In genomic region chr11:116928102-116928777, GRCh38 we compare ENCODE assay signal across 8 cellular contexts.
DNase-seq lines count a peak whose midpoint lies in the region; ATAC-seq, FAIRE-seq and TF ChIP-seq lines count a peak whose summit lies in the region.

No MANE protein-coding gene starts in this region.

- no peak for TF ChIP-seq RAD21 in GM12878 (IDR thresholded peaks at IDR 0.05; ENCODE audit: insufficient read depth, low read depth, low read length)

- BruUV-seq in GM12878 (replicated peaks; lab: Mats Ljungman, UMichigan): no TSS peak

- no peak overlapping the region for H3K4me3 ChIP-seq in GM12865 (ENCODE audit: low read depth, low read length)
- H3K4me3 ChIP-seq in GM12878: no peak overlapping the region
- no peak overlapping the region for H3K4me3 ChIP-seq in aorta (ENCODE audit: low read length in 2 of 2)

- DNase-seq in GM12865 (ENCODE audit: low read depth) (peak; percentile 68), GM12878 (ENCODE audit: low read depth, low spot score) (peak; percentile 56), aorta (no peak), T-helper 9 cell (no peak), NCI-H510A (lab: John Stamatoyannopoulos, UW) (no peak), NCI-H446 (lab: John Stamatoyannopoulos, UW) (no peak)

- WGBS in GM12878 (ENCODE audit: insufficient coverage, insufficient replicate concordance, low lambda C conversion rate, missing lambda C conversion rate): 0% methylated on average over 1 of the region's 1 CpG
- 96 to 99% methylated on average over 1 of the region's 1 CpG for WGBS in aorta, 2 donors

- no peak for TF ChIP-seq POLR2A in GM12878 (IDR thresholded peaks at IDR 0.05; ENCODE audit: low read depth, low read length)

- ATAC-seq in GM21360 (IDR thresholded peaks at IDR 0.05; ENCODE audit: unreplicated experiment) (peak; percentile 77), HG03571 (IDR thresholded peaks at IDR 0.05; ENCODE audit: unreplicated experiment) (peak; percentile 60), GM12878 (peak; percentile 95), aorta (ENCODE audit: low FRiP score) (no peak)

- peak; percentile 52 to 61; a peak in 3 of 4 replicates for TF ChIP-seq EP300 in GM12878 (IDR thresholded peaks at IDR 0.05; ENCODE audit: borderline replicate concordance in 1 of 2, control insufficient read depth in 1 of 2, low read depth in 2 of 2, low read length in 2 of 2)

- POLR2A ChIA-PET in GM12878 (lab: Charles Lee): no interaction called here

- H3K9ac ChIP-seq in GM12878 (ENCODE audit: control insufficient read depth, insufficient read depth, low read length): no peak overlapping the region

- RAD21 ChIA-PET in GM12878 (lab: Charles Lee; ENCODE audit: unreplicated experiment): interaction anchor here (0.9 to 2.6 kb wide), 6 partner anchors 58 to 170 kb away, joined by 3 to 15 read pairs (median 8); partner anchors contain the start of gene SIK3

- intact Hi-C loops in GM12878 (cut with micrococcal nuclease; ENCODE audit: unreplicated experiment): loop anchor here (5.0 kb wide), 1 partner anchor 169 kb away; the partner anchor contains the start of gene SIK3
- intact Hi-C loops in aorta (cut with DNase I): no loop called here

- CTCF ChIA-PET in GM12878 (lab: Yijun Ruan, JAX): interaction anchor here (1.0 to 1.9 kb wide), 6 partner anchors 25 to 177 kb away, joined by 3 to 9 read pairs (median 4); no protein-coding TSS in a partner anchor

- H3K27me3 ChIP-seq in GM12878 (replicated peaks in 1 of 2; ENCODE audit: control insufficient read depth in 2 of 2, insufficient read depth in 2 of 2, low read length in 1 of 2) (no peaks in the 10 kb centered on the region), aorta (ENCODE audit: control insufficient read depth in 1 of 2, insufficient read depth in 2 of 2, low read length in 1 of 2) (no peaks in the 10 kb centered on the region)

- H3K9me3 ChIP-seq in GM12878 (replicated peaks; ENCODE audit: control insufficient read depth, insufficient read depth, low read length) (no peaks in the 10 kb centered on the region), aorta (ENCODE audit: control insufficient read depth, low read length) (no peaks in the 10 kb centered on the region)

- H3K27ac ChIP-seq in GM12878 (ENCODE audit: control insufficient read depth, insufficient read depth) (peak overlapping the region; percentile 26; the same call in 1 of the 2 replicates), aorta (ENCODE audit: low read depth in 1 of 2, low read length in 2 of 2) (no peak overlapping the region)

- H3K4me1 ChIP-seq in GM12878 (ENCODE audit: control insufficient read depth, insufficient read depth, low read length) (peaks cover 64% of the 10 kb centered on the region), aorta (ENCODE audit: control insufficient read depth in 1 of 2, insufficient read depth in 2 of 2, low read length in 2 of 2) (no peaks in the 10 kb centered on the region)

- FAIRE-seq in GM12878 (lab: Jason Lieb, UNC): no peak

- TF ChIP-seq CTCF in GM12865 (IDR thresholded peaks at IDR 0.05; ENCODE audit: insufficient read depth, low read depth, low read length, missing control alignments) (no peak), GM12878 (IDR thresholded peaks at IDR 0.05 in 2 of 3, conservative IDR thresholded peaks at IDR 0.05 in 1 of 3; ENCODE audit: control insufficient read depth in 2 of 3, extremely low read depth in 1 of 3, insufficient read depth in 1 of 3, low read depth in 3 of 3, low read length in 3 of 3) (no peak)

- H4K20me1 ChIP-seq in GM12878 (ENCODE audit: control insufficient read depth, insufficient read depth): no peaks in the 10 kb centered on the region

- H3K36me3 ChIP-seq in GM12878 (ENCODE audit: control insufficient read depth in 2 of 2, insufficient read depth in 2 of 2, low read length in 1 of 2) (peaks cover 3 to 14% of the 10 kb centered on the region in 2 experiments; a peak in 2 of 4 replicates), aorta (ENCODE audit: control insufficient read depth in 1 of 2, insufficient read depth in 2 of 2, low read length in 1 of 2) (peaks cover 0 to 4% of the 10 kb centered on the region in 2 donors)

- no peak overlapping the region for H2AFZ ChIP-seq in GM12878 (ENCODE audit: control insufficient read depth, low read depth, low read length)

- peak overlapping the region; percentile 57 for H3K4me2 ChIP-seq in GM12878 (ENCODE audit: control insufficient read depth, insufficient read depth)

- H3K79me2 ChIP-seq in GM12878 (ENCODE audit: control insufficient read depth, insufficient read depth, low read length): no peaks in the 10 kb centered on the region; the same call in none of the 2 replicates

- in situ Hi-C loops in GM12878 (cut with MboI): no loop called here

- SMC1A ChIA-PET in GM12878 (lab: Charles Lee; ENCODE audit: uncharacterized antibody, unreplicated experiment): interaction anchor here (0.5 to 3.2 kb wide), 14 partner anchors 8 to 177 kb away, joined by 3 to 21 read pairs (median 5); no protein-coding TSS in a partner anchor

TF ChIP-seq in GM12878, 131 proteins besides CTCF, POLR2A, EP300 and RAD21 (continues in another document):
- TF ChIP-seq ATF2 (IDR thresholded peaks at IDR 0.05; ENCODE audit: low read length): 0 out of 2 replicates have a peak, but pooled peaks have one; percentile 10
- no peak for TF ChIP-seq BCL11A (IDR thresholded peaks at IDR 0.05; ENCODE audit: low read depth, low read length)
- TF ChIP-seq ASH2L (IDR thresholded peaks at IDR 0.05; ENCODE audit: borderline replicate concordance, low read depth): no peak
- TF ChIP-seq BCLAF1 (IDR thresholded peaks at IDR 0.05): no peak
- no peak for TF ChIP-seq NFIC (IDR thresholded peaks at IDR 0.05; ENCODE audit: low read depth, low read length)
- peak; percentile 63 for TF ChIP-seq DPF2 (IDR thresholded peaks at IDR 0.05)
- no peak for TF ChIP-seq ZSCAN29 (IDR thresholded peaks at IDR 0.05)
- TF ChIP-seq ZBTB33 (IDR thresholded peaks at IDR 0.05): no peak

Comparison
In these comparisons a context has a peak if more than half of its experiments do, and no peak if none do; other contexts are left out.
1. DNase-seq: peak in GM12865 (single experiment) and GM12878 (single experiment); none in aorta (0 of 2), T-helper 9 cell (single experiment), NCI-H510A (single experiment) and NCI-H446 (0 of 2).